In the genomic region with DNA sequence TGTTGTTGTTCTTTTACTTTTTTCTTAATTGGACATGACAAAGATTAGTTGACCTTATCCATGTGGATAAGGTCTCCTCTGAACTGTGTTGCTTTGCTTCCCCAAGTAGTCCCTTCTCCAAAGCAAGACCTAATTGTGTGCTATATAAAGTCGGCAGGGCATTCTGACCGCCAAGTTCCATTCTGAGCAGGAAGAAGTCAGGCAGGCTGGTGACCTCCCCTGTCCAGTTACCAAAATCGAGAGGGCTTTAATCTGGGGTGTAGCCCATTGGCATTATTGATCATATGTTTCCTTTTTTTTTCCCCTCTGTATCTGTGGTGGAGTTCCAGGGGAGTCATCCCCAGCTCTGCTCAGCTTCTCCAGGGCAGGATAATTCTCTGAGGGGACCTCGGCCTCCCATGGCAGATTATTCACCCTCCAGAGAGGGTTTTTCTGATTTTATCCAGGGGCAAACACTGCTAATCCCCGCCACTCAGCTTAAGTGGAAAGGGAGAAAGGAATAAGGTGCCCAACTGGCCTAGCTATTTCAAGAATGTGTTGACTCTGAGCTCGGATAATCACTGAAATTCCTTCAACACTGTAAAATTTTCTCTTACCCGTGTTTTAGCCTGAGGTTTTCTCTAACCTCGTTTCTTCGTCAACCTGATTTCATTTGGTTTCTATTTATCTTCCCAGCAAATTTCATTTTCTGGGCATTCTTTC, we compare ENCODE assay signal across 1 cellular context.
TF ChIP-seq lines count a peak whose summit lies in the region.

No MANE protein-coding gene starts in this region.

TF ChIP-seq in GM23338, 12 proteins besides CTCF, POLR2A, EP300 and RAD21:
- TF ChIP-seq STAT1 (IDR thresholded peaks at IDR 0.05; ENCODE audit: unreplicated experiment) (no peak), EZH2 (IDR thresholded peaks at IDR 0.05; ENCODE audit: low read depth, unreplicated experiment) (no peak), JUNB (IDR thresholded peaks at IDR 0.05; ENCODE audit: unreplicated experiment) (no peak), ZNF331 (CRISPR knock-in tag; IDR thresholded peaks at IDR 0.05; ENCODE audit: low read depth) (no peak), ZNF114 (CRISPR knock-in tag; IDR thresholded peaks at IDR 0.05) (no peak), CREB1 (CRISPR knock-in tag; IDR thresholded peaks at IDR 0.05; ENCODE audit: low read depth) (no peak), NANOG (IDR thresholded peaks at IDR 0.05; ENCODE audit: borderline replicate concordance) (no peak), EZH2phosphoT487 (IDR thresholded peaks at IDR 0.05; ENCODE audit: unreplicated experiment) (no peak), POLR2AphosphoS5 (IDR thresholded peaks at IDR 0.05; ENCODE audit: low read depth) (no peak)
- TF ChIP-seq, protein P1, sequence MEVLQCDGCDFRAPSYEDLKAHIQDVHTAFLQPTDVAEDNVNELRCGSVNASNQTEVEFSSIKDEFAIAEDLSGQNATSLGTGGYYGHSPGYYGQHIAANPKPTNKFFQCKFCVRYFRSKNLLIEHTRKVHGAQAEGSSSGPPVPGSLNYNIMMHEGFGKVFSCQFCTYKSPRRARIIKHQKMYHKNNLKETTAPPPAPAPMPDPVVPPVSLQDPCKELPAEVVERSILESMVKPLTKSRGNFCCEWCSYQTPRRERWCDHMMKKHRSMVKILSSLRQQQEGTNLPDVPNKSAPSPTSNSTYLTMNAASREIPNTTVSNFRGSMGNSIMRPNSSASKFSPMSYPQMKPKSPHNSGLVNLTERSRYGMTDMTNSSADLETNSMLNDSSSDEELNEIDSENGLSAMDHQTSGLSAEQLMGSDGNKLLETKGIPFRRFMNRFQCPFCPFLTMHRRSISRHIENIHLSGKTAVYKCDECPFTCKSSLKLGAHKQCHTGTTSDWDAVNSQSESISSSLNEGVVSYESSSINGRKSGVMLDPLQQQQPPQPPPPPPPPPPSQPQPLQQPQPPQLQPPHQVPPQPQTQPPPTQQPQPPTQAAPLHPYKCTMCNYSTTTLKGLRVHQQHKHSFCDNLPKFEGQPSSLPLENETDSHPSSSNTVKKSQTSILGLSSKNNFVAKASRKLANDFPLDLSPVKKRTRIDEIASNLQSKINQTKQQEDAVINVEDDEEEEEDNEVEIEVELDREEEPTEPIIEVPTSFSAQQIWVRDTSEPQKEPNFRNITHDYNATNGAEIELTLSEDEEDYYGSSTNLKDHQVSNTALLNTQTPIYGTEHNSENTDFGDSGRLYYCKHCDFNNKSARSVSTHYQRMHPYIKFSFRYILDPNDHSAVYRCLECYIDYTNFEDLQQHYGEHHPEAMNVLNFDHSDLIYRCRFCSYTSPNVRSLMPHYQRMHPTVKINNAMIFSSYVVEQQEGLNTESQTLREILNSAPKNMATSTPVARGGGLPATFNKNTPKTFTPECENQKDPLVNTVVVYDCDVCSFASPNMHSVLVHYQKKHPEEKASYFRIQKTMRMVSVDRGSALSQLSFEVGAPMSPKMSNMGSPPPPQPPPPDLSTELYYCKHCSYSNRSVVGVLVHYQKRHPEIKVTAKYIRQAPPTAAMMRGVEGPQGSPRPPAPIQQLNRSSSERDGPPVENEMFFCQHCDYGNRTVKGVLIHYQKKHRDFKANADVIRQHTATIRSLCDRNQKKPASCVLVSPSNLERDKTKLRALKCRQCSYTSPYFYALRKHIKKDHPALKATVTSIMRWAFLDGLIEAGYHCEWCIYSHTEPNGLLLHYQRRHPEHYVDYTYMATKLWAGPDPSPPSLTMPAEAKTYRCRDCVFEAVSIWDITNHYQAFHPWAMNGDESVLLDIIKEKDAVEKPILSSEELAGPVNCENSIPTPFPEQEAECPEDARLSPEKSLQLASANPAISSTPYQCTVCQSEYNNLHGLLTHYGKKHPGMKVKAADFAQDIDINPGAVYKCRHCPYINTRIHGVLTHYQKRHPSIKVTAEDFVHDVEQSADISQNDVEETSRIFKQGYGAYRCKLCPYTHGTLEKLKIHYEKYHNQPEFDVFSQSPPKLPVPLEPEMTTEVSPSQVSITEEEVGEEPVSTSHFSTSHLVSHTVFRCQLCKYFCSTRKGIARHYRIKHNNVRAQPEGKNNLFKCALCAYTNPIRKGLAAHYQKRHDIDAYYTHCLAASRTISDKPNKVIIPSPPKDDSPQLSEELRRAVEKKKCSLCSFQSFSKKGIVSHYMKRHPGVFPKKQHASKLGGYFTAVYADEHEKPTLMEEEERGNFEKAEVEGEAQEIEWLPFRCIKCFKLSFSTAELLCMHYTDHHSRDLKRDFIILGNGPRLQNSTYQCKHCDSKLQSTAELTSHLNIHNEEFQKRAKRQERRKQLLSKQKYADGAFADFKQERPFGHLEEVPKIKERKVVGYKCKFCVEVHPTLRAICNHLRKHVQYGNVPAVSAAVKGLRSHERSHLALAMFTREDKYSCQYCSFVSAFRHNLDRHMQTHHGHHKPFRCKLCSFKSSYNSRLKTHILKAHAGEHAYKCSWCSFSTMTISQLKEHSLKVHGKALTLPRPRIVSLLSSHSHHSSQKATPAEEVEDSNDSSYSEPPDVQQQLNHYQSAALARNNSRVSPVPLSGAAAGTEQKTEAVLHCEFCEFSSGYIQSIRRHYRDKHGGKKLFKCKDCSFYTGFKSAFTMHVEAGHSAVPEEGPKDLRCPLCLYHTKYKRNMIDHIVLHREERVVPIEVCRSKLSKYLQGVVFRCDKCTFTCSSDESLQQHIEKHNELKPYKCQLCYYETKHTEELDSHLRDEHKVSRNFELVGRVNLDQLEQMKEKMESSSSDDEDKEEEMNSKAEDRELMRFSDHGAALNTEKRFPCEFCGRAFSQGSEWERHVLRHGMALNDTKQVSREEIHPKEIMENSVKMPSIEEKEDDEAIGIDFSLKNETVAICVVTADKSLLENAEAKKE (CRISPR knock-in tag; IDR thresholded peaks at IDR 0.05), result no peak
